ENCODE assay signal across 21 cellular contexts in the genomic region with DNA sequence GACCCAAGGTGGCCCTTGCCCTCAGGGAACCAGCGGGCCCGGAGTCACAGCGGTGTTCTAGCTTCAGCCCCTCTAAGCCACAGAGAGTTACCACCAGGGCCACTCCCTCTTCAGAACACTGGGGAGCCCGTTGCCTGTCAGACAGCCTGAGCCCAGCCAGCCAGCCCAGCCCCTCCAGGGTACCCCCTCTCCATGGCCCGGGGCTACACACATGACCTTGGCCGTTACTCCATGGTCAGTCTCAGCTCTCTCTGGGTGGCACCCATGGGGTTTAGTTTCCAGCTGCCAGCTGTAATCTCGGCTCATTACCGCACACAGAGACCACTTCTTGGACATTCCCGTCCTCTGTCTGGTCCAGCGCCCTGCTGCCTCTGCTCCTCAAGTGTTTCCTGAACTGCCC. TPM values are rescaled to one million over a fixed set of nuclear protein-coding genes. Genes with fewer than 3 reads are reported as not detected.
DNase-seq lines count a peak whose midpoint lies in the region; ATAC-seq and TF ChIP-seq lines count a peak whose summit lies in the region.
"Had no signal": no experiment of that assay in that cellular context is flagged by ENCODE, and none has a peak within 500 bp of the region (broad histone marks: within the 10 kb centered on the region; RNA-seq: fewer than 3 reads in every experiment).

No MANE protein-coding gene starts in this region.

- no peaks in the 10 kb centered on the region for H3K4me1 ChIP-seq in right cardiac atrium (ENCODE audit: control insufficient read depth, insufficient read depth, low read length)
- no peaks in the 10 kb centered on the region for H3K4me1 ChIP-seq in mesendoderm (ENCODE audit: control insufficient read depth, low read depth, low read length)
- H3K4me1 ChIP-seq in transverse colon = peaks cover 0 to 15% (median 4%) of the 10 kb centered on the region in 4 donors

- H3K9ac ChIP-seq in mesendoderm (ENCODE audit: low read length) = no peak overlapping the region
- H3K9ac ChIP-seq: GM23248 had no signal

- WGBS in right cardiac atrium = 92% methylated on average over 10 of the region's 10 CpGs
- no CpG with 5 or more reads among the region's 10 CpGs for WGBS in mesendoderm (ENCODE audit: extremely low coverage, insufficient coverage, low lambda C conversion rate)
- WGBS in transverse colon (ENCODE audit: low coverage in 1 of 2), 2 donors = 76 to 80% methylated on average over 2 to 10 of the region's 10 CpGs

- H3K36me3 ChIP-seq in WERI-Rb-1 (no peaks in the 10 kb centered on the region), mesendoderm (ENCODE audit: control insufficient read depth, insufficient read depth, low read length) (no peaks in the 10 kb centered on the region), transverse colon (no peaks in the 10 kb centered on the region)

- H3K36me3 Mint-ChIP-seq in MCF 10A (ENCODE audit: insufficient read depth, unreplicated experiment) = peaks cover 10% of the 10 kb centered on the region

- H2BK15ac ChIP-seq in mesendoderm (replicated peaks; ENCODE audit: low read depth) = no peak overlapping the region

- TF ChIP-seq EP300 in transverse colon (IDR thresholded peaks at IDR 0.05; ENCODE audit: low read depth) = no peak

- no peak overlapping the region for H3K4me3 Mint-ChIP-seq in MCF 10A (ENCODE audit: unreplicated experiment)

- no peaks in the 10 kb centered on the region for H3K27me3 Mint-ChIP-seq in MCF 10A (ENCODE audit: insufficient read depth, unreplicated experiment)

- H4K8ac ChIP-seq in mesendoderm (ENCODE audit: low read depth, low read length) = no peak overlapping the region

- H3K4me1 Mint-ChIP-seq in MCF 10A (ENCODE audit: insufficient read depth, unreplicated experiment) = peaks cover 11% of the 10 kb centered on the region

- H3K27me3 ChIP-seq in right cardiac atrium (ENCODE audit: control insufficient read depth, insufficient read depth) (no peaks in the 10 kb centered on the region), WERI-Rb-1 (ENCODE audit: insufficient read depth, low read depth, severe bottlenecking) (no peaks in the 10 kb centered on the region), mesendoderm (ENCODE audit: insufficient read depth, low read length, poor library complexity) (no peaks in the 10 kb centered on the region), transverse colon (no peaks in the 10 kb centered on the region)

- no peaks in the 10 kb centered on the region for H3K9me3 ChIP-seq in right cardiac atrium (ENCODE audit: control insufficient read depth, low read length)
- peaks cover 4% of the 10 kb centered on the region for H3K9me3 ChIP-seq in WERI-Rb-1 (ENCODE audit: severe bottlenecking)
- H3K9me3 ChIP-seq in transverse colon = no peaks in the 10 kb centered on the region

- H3K27ac Mint-ChIP-seq in MCF 10A (ENCODE audit: low read depth, unreplicated experiment) = no peak overlapping the region

- H3K79me1 ChIP-seq in mesendoderm (ENCODE audit: low read length) = no peaks in the 10 kb centered on the region

- no peak overlapping the region for H2BK120ac ChIP-seq in mesendoderm (ENCODE audit: low read depth, low read length)

- H2BK5ac ChIP-seq in mesendoderm (ENCODE audit: low read length) = no peak overlapping the region

- peak overlapping the region; percentile 24 for H3K23ac ChIP-seq in mesendoderm (ENCODE audit: low read length)

- no peaks in the 10 kb centered on the region for H3K9me3 Mint-ChIP-seq in MCF 10A (ENCODE audit: unreplicated experiment)

- no peak overlapping the region for H3K56ac ChIP-seq in mesendoderm (ENCODE audit: low read length)

- TF ChIP-seq POLR2A in transverse colon (IDR thresholded peaks at IDR 0.05) = no peak

- CTCF ChIA-PET in MCF 10A (lab: Yijun Ruan, JAX) = no interaction called here

- no peak overlapping the region for H3K4ac ChIP-seq in mesendoderm (ENCODE audit: low read depth, low read length)

- no peak overlapping the region for H3K27ac ChIP-seq in right cardiac atrium (ENCODE audit: low read length)
- no peak overlapping the region for H3K27ac ChIP-seq in WERI-Rb-1
- no peak overlapping the region for H3K27ac ChIP-seq in mesendoderm (ENCODE audit: low read depth, low read length)
- peak overlapping the region; percentile 62 to 79 (median 70) for H3K27ac ChIP-seq in transverse colon
- H3K27ac ChIP-seq: GM23248, HL-60 had no signal

- H4K5ac ChIP-seq in mesendoderm (ENCODE audit: low read length) = no peak overlapping the region

- intact Hi-C loops in Right ventricle myocardium inferior (cut with DNase I) (no loop called here), right cardiac atrium (cut with DNase I) (no loop called here), transverse colon (cut with DNase I; ENCODE audit: low total_unique reads) (no loop called here), MCF 10A (cut with micrococcal nuclease) (no loop called here)

- H3K4me2 ChIP-seq in mesendoderm (ENCODE audit: low read length) = no peak overlapping the region

- BruUV-seq in MCF 10A (replicated peaks; lab: Mats Ljungman, UMichigan) = no TSS peak

- POLR2A ChIA-PET in MCF 10A (lab: Yijun Ruan, JAX) = interaction anchor here (1.0 kb wide), 1 partner anchor 13 kb away, joined by 4 read pairs; no protein-coding TSS in a partner anchor

- no peak for TF ChIP-seq CTCF in WERI-Rb-1 (IDR thresholded peaks at IDR 0.05; ENCODE audit: low read depth, low read length)
- TF ChIP-seq CTCF in transverse colon (IDR thresholded peaks at IDR 0.05) = no peak
- no peak for TF ChIP-seq CTCF in MCF 10A (IDR thresholded peaks at IDR 0.05; ENCODE audit: unreplicated experiment)

- no peaks in the 10 kb centered on the region for H3K79me2 ChIP-seq in mesendoderm (ENCODE audit: control insufficient read depth, insufficient read depth, low read length)

- H2AK5ac ChIP-seq in mesendoderm (ENCODE audit: low read length) = no peak overlapping the region

- H3K18ac ChIP-seq in mesendoderm (ENCODE audit: low read length) = no peak overlapping the region

- H3K4me3 ChIP-seq in right cardiac atrium (ENCODE audit: low read length) (no peak overlapping the region), WERI-Rb-1 (ENCODE audit: low read depth, low read length) (no peak overlapping the region), mesendoderm (ENCODE audit: low read length) (no peak overlapping the region), transverse colon (no peak overlapping the region)
- H3K4me3 ChIP-seq: GM12878, GM23248 had no signal

- DNase-seq in Right ventricle myocardium inferior (ENCODE audit: missing footprints) (no peak), right cardiac atrium (no peak), WERI-Rb-1 (peak; percentile 59), mesendoderm (no peak), transverse colon (no peak), NCI-H1105 treated with DMSO at 0.1 percent for 48 hours (lab: John Stamatoyannopoulos, UW) (no peak), MCF 10A (ENCODE audit: unreplicated experiment) (no peak)
- DNase-seq: 8988T; DMS79 treated with DMSO at 0.1 percent for 48 hours; GM23248; HCEC 1CT; NCI-H1417; NCI-H1930; NCI-H446; NCI-H69; NK-92 treated with Interleukin-12 subunit alpha and Interleukin-12 subunit beta, amount 100 ng/mL, for 24 hours; OCI-M1; RPMI8226 had no signal

- ATAC-seq in Right ventricle myocardium inferior (peak; percentile 21), right cardiac atrium (no peak)
- ATAC-seq in activated CD4-positive, CD25-positive, alpha-beta regulatory T cell treated with anti-CD3 and anti-CD28 coated beads, Interleukin-2, amount 50 U/mL, for 24 hours = no peak
- ATAC-seq: GM12878 had no signal

- in situ Hi-C loops in transverse colon (cut with MboI; ENCODE audit: low pct_ligation_motif_present in 1 of 4, low pct_unique_long_range_greater_than_20kb in 1 of 4, low sequenced_read_pairs in 3 of 4) = no loop called here

RNA-seq across cellular contexts. Expression of a gene that starts 35.0 kb away (rescaled TPM):
- 199 TPM for total RNA-seq in Right ventricle myocardium inferior
- total RNA-seq in right cardiac atrium = 100 to 1,000 TPM; 141 to 158 (median 146) TPM
- 100.0 TPM for polyA plus RNA-seq in right cardiac atrium
- polyA plus RNA-seq in mesendoderm (2013, experiment 1 of 2) = 159 TPM
- 160 TPM for polyA plus RNA-seq in mesendoderm (2013, experiment 2 of 2)
- 100 to 1,000 TPM in 2 of 4 donors, 10 to 100 TPM in 2; 66.2 to 211 (median 116) TPM for total RNA-seq in transverse colon
- 118 and 122 TPM in 2 replicates for total RNA-seq in MCF 10A (2022)

Comparison
In these comparisons a context has a peak if more than half of its experiments do, and no peak if none do; other contexts are left out.
1. H3K27ac ChIP-seq: peak in transverse colon (4 of 4); none in right cardiac atrium (single experiment), WERI-Rb-1 (single experiment) and mesendoderm (single experiment).